ENCODE assay signal across 18 cellular contexts in genomic region chr16:6274366-6274765, GRCh38.
A peak's percentile ranks its signal among the peaks of the same experiment; 100 is the strongest.
DNase-seq lines count a peak whose midpoint lies in the region; FAIRE-seq and TF ChIP-seq lines count a peak whose summit lies in the region.
"Had no signal": no experiment of that assay in that cellular context is flagged by ENCODE, and none has a peak within 500 bp of the region (broad histone marks: within the 10 kb centered on the region; RNA-seq: fewer than 3 reads in every experiment).

No MANE protein-coding gene starts in this region.

- in situ Hi-C loops in brain microvascular endothelial cell (cut with HindIII; ENCODE audit: low pct_ligation_motif_present, low sequenced_read_pairs): no loop called here

- peak overlapping the region; percentile 86 for H3K27ac ChIP-seq in brain microvascular endothelial cell
- H3K27ac ChIP-seq in small intestine (ENCODE audit: low read depth in 1 of 2, low read length in 1 of 2): no peak overlapping the region
- H3K27ac ChIP-seq: BLaER1 had no signal

- DNase-seq in HT1080 (ENCODE audit: low read depth) (peak; percentile 39), brain microvascular endothelial cell (peak; percentile 84), small intestine (peak; percentile 1), cortex of kidney (lab: John Stamatoyannopoulos, UW) (no peak), DMS153 treated with DMSO at 0.1 percent for 48 hours (lab: John Stamatoyannopoulos, UW; ENCODE audit: unreplicated experiment) (no peak)
- DNase-seq in activated CD4-positive, CD25-positive, alpha-beta regulatory T cell treated with anti-CD3 and anti-CD28 coated beads, Interleukin-2, amount 50 U/mL, for 72 hours: no peak
- DNase-seq: CD4-positive, alpha-beta T cell; CD8-positive, alpha-beta memory T cell; DMS 273 treated with DMSO at 0.1 percent for 48 hours; DMS53; DMS79 treated with DMSO at 0.1 percent for 48 hours; GF-D8; H9 had no signal

- H3K27me3 ChIP-seq in brain microvascular endothelial cell (replicated peaks) (no peaks in the 10 kb centered on the region), small intestine (ENCODE audit: control insufficient read depth in 2 of 2, insufficient read depth in 2 of 2, low read length in 2 of 2) (no peaks in the 10 kb centered on the region)
- H3K27me3 ChIP-seq: BLaER1 had no signal

- H3K4me3 ChIP-seq in brain microvascular endothelial cell (ENCODE audit: low read depth, low read length) (no peak overlapping the region), small intestine (ENCODE audit: low read depth in 1 of 2, low read length in 2 of 2) (no peak overlapping the region)
- H3K4me3 ChIP-seq: BLaER1, GM23338 had no signal

- no peak for FAIRE-seq in small intestine (lab: Jason Lieb, UNC)
- FAIRE-seq: D721Med, GM12891, GM18507 had no signal

- no peaks in the 10 kb centered on the region for H3K9me3 ChIP-seq in small intestine (ENCODE audit: control insufficient read depth, low read depth)
- H3K9me3 ChIP-seq: BLaER1 had no signal

- no peaks in the 10 kb centered on the region for H3K4me1 ChIP-seq in small intestine (ENCODE audit: control insufficient read depth in 2 of 2, insufficient read depth in 1 of 2, low read depth in 1 of 2, low read length in 1 of 2)
- H3K4me1 ChIP-seq: BLaER1 had no signal

- H3K36me3 ChIP-seq in brain microvascular endothelial cell (replicated peaks) (no peaks in the 10 kb centered on the region), small intestine (ENCODE audit: control insufficient read depth in 2 of 2, insufficient read depth in 2 of 2, low read length in 2 of 2) (no peaks in the 10 kb centered on the region)
- H3K36me3 ChIP-seq: BLaER1 had no signal

- WGBS in small intestine, 3 donors: 86 to 94% (median 87%) methylated on average over 3 of the region's 3 CpGs

- no peak for TF ChIP-seq CTCF in brain microvascular endothelial cell (IDR thresholded peaks at IDR 0.05; ENCODE audit: low read depth, low read length, missing control alignments)

Comparison
In these comparisons a context has a peak if more than half of its experiments do, and no peak if none do; other contexts are left out.
1. DNase-seq: peak in HT1080 (single experiment), brain microvascular endothelial cell (single experiment) and small intestine (single experiment); none in cortex of kidney (single experiment), DMS153 treated with DMSO at 0.1 percent for 48 hours (single experiment) and activated CD4-positive, CD25-positive, alpha-beta regulatory T cell treated with anti-CD3 and anti-CD28 coated beads, Interleukin-2, amount 50 U/mL, for 72 hours (single experiment).